ENCODE assay signal across 28 cellular contexts in genomic region chr3:16308727-16309126, GRCh38. TPM values are rescaled to one million over a fixed set of nuclear protein-coding genes. Genes with fewer than 3 reads are reported as not detected.
DNase-seq lines count a peak whose midpoint lies in the region; ATAC-seq and FAIRE-seq lines count a peak whose summit lies in the region.
"Had no signal": no experiment of that assay in that cellular context is flagged by ENCODE, and none has a peak within 500 bp of the region (broad histone marks: within the 10 kb centered on the region; RNA-seq: fewer than 3 reads in every experiment).

No MANE protein-coding gene starts in this region.

- no peaks in the 10 kb centered on the region for H3K9me3 Mint-ChIP-seq in activated naive CD4-positive, alpha-beta T cell treated with anti-CD3 and anti-CD28 coated beads for 36 hours
- no peaks in the 10 kb centered on the region for H3K9me3 Mint-ChIP-seq in activated T-helper 1 cell treated with anti-CD3 and anti-CD28 coated beads, Interleukin-12 subunit alpha, Interleukin-12 subunit beta, Interleukin-2, Interleukin-4 antibody, amounts not matched to agents 30 ng/mL and 10 ng/mL and 1 ng/mL, durations not matched to agents 14 hours and 24 hours and 36 hours
- H3K9me3 Mint-ChIP-seq in naive thymus-derived CD4-positive, alpha-beta T cell: no peaks in the 10 kb centered on the region

- peaks cover 47% of the 10 kb centered on the region for H3K36me3 ChIP-seq in KOPT-K1 (ENCODE audit: insufficient read depth, low read length)
- H3K36me3 ChIP-seq in naive thymus-derived CD4-positive, alpha-beta T cell (ENCODE audit: control insufficient read depth in 2 of 3, insufficient read depth in 3 of 3, low read length in 3 of 3): peaks cover 0 to 42% (median 22%) of the 10 kb centered on the region in 3 experiments
- H3K36me3 ChIP-seq: BE2C, HAP-1, thyroid gland had no signal

- CTCF ChIA-PET in activated naive CD4-positive, alpha-beta T cell treated with anti-CD3 and anti-CD28 coated beads for 36 hours (lab: Charles Lee): interaction anchor here (1.2 to 8.9 kb wide), 4 partner anchors 10 to 20 kb away, joined by 3 to 109 read pairs (median 26); no protein-coding TSS in a partner anchor
- CTCF ChIA-PET in naive thymus-derived CD4-positive, alpha-beta T cell (lab: Charles Lee): interaction anchor here (2.1 to 3.2 kb wide), 3 partner anchors 11 to 18 kb away, joined by 7 to 18 read pairs (median 9); no protein-coding TSS in a partner anchor

- H3K27ac Mint-ChIP-seq in activated naive CD4-positive, alpha-beta T cell treated with anti-CD3 and anti-CD28 coated beads for 36 hours: peak overlapping the region; percentile 92
- peak overlapping the region; percentile 59 for H3K27ac Mint-ChIP-seq in activated T-helper 1 cell treated with anti-CD3 and anti-CD28 coated beads, Interleukin-12 subunit alpha, Interleukin-12 subunit beta, Interleukin-2, Interleukin-4 antibody, amounts not matched to agents 30 ng/mL and 10 ng/mL and 1 ng/mL, durations not matched to agents 14 hours and 24 hours and 36 hours
- H3K27ac Mint-ChIP-seq in naive thymus-derived CD4-positive, alpha-beta T cell: peak overlapping the region; percentile 25 to 97 (median 90)
- H3K27ac Mint-ChIP-seq: progenitor cell of endocrine pancreas had no signal

- no peak overlapping the region for H3K4me3 Mint-ChIP-seq in activated naive CD4-positive, alpha-beta T cell treated with anti-CD3 and anti-CD28 coated beads for 36 hours
- H3K4me3 Mint-ChIP-seq in activated T-helper 1 cell treated with anti-CD3 and anti-CD28 coated beads, Interleukin-12 subunit alpha, Interleukin-12 subunit beta, Interleukin-2, Interleukin-4 antibody, amounts not matched to agents 30 ng/mL and 10 ng/mL and 1 ng/mL, durations not matched to agents 14 hours and 24 hours and 36 hours: no peak overlapping the region
- H3K4me3 Mint-ChIP-seq in naive thymus-derived CD4-positive, alpha-beta T cell: peak overlapping the region in 8 of 10 donors; percentile 18 to 81 (median 76)

- no peak for FAIRE-seq in RCC 7860 (lab: Jason Lieb, UNC)
- FAIRE-seq: kidney had no signal

- ATAC-seq in naive thymus-derived CD4-positive, alpha-beta T cell: no peak
- ATAC-seq: heart right ventricle, right lobe of liver, Right ventricle myocardium inferior had no signal

- peaks cover 90% of the 10 kb centered on the region for H3K4me1 Mint-ChIP-seq in activated naive CD4-positive, alpha-beta T cell treated with anti-CD3 and anti-CD28 coated beads for 36 hours (ENCODE audit: low read depth)
- H3K4me1 Mint-ChIP-seq in activated T-helper 1 cell treated with anti-CD3 and anti-CD28 coated beads, Interleukin-12 subunit alpha, Interleukin-12 subunit beta, Interleukin-2, Interleukin-4 antibody, amounts not matched to agents 30 ng/mL and 10 ng/mL and 1 ng/mL, durations not matched to agents 14 hours and 24 hours and 36 hours (ENCODE audit: low read depth): peaks cover 84% of the 10 kb centered on the region
- H3K4me1 Mint-ChIP-seq in naive thymus-derived CD4-positive, alpha-beta T cell: peaks cover 75 to 95% (median 92%) of the 10 kb centered on the region in 7 donors

- no peaks in the 10 kb centered on the region for H3K27me3 ChIP-seq in naive thymus-derived CD4-positive, alpha-beta T cell (ENCODE audit: control insufficient read depth in 2 of 2, insufficient read depth in 2 of 2, low read length in 2 of 2)
- H3K27me3 ChIP-seq: BE2C, heart right ventricle, neutrophil, right lobe of liver, spleen, thyroid gland, vagina had no signal

- peak overlapping the region; percentile 71 for H3K27ac ChIP-seq in KOPT-K1 (ENCODE audit: low read depth, low read length, poor library complexity, severe bottlenecking)
- peak overlapping the region; percentile 48 for H3K27ac ChIP-seq in naive thymus-derived CD4-positive, alpha-beta T cell (ENCODE audit: low read depth, low read length)
- H3K27ac ChIP-seq: heart right ventricle, neutrophil, right lobe of liver, thyroid gland, vagina had no signal

- H3K4me3 ChIP-seq in naive thymus-derived CD4-positive, alpha-beta T cell (ENCODE audit: low read length): no peak overlapping the region
- H3K4me3 ChIP-seq: HAP-1, heart right ventricle, K562, PC-9, right lobe of liver, spleen, thyroid gland, vagina had no signal

- no peak for DNase-seq in activated naive CD4-positive, alpha-beta T cell treated with anti-CD3 and anti-CD28 coated beads for 36 hours
- DNase-seq in activated naive CD4-positive, alpha-beta T cell treated with Interleukin-2 at 50 U/mL for 16 hours: no peak
- no peak for DNase-seq in activated T-helper 1 cell treated with anti-CD3 and anti-CD28 coated beads, Interleukin-12 subunit alpha, Interleukin-12 subunit beta, Interleukin-2, Interleukin-4 antibody, amounts not matched to agents 30 ng/mL and 10 ng/mL and 1 ng/mL, durations not matched to agents 14 hours and 24 hours and 36 hours (ENCODE audit: low spot score)
- DNase-seq in naive thymus-derived CD4-positive, alpha-beta T cell: no peak
- DNase-seq in DMS 273 treated with DMSO at 0.1 percent for 48 hours (lab: John Stamatoyannopoulos, UW): no peak
- no peak for DNase-seq in SKM-1 treated with dmso at 0.1 percent for 144 hours (lab: John Stamatoyannopoulos, UW; ENCODE audit: unreplicated experiment)
- DNase-seq in RCC 7860 (ENCODE audit: low spot score): no peak
- DNase-seq: activated effector memory CD4-positive, alpha-beta T cell treated with Interleukin-2 at 50 U/mL for 16 hours; amygdala; BE2C; DMS79; foreskin melanocyte; heart right ventricle; kidney; NCI-H1930; NCI-H524 treated with DMSO at 0.1 percent for 48 hours; NK-92 treated with Interleukin-12 subunit alpha and Interleukin-12 subunit beta, amount 100 ng/mL, for 24 hours; PC-9; right lobe of liver; spleen; thyroid gland had no signal

- intact Hi-C loops in activated naive CD4-positive, alpha-beta T cell treated with anti-CD3 and anti-CD28 coated beads for 36 hours (cut with micrococcal nuclease): loop anchor here (1.0 to 5.0 kb wide), 10 partner anchors 7 to 714 kb away; no protein-coding TSS in a partner anchor
- intact Hi-C loops in activated T-helper 1 cell treated with anti-CD3 and anti-CD28 coated beads, Interleukin-12 subunit alpha, Interleukin-12 subunit beta, Interleukin-2, Interleukin-4 antibody, amounts not matched to agents 30 ng/mL and 10 ng/mL and 1 ng/mL, durations not matched to agents 14 hours and 24 hours and 36 hours (cut with micrococcal nuclease): loop anchor here (1.0 to 10.0 kb wide), 7 partner anchors 7 to 716 kb away; partner anchors contain the start of genes DPH3 and OXNAD1
- intact Hi-C loops in naive thymus-derived CD4-positive, alpha-beta T cell (cut with micrococcal nuclease): loop anchor here (1.0 to 10.0 kb wide), 4 partner anchors 7 to 536 kb away; no protein-coding TSS in a partner anchor

- no peaks in the 10 kb centered on the region for H3K27me3 Mint-ChIP-seq in activated naive CD4-positive, alpha-beta T cell treated with anti-CD3 and anti-CD28 coated beads for 36 hours (ENCODE audit: low read depth)
- H3K27me3 Mint-ChIP-seq in activated T-helper 1 cell treated with anti-CD3 and anti-CD28 coated beads, Interleukin-12 subunit alpha, Interleukin-12 subunit beta, Interleukin-2, Interleukin-4 antibody, amounts not matched to agents 30 ng/mL and 10 ng/mL and 1 ng/mL, durations not matched to agents 14 hours and 24 hours and 36 hours (ENCODE audit: insufficient read depth): no peaks in the 10 kb centered on the region
- H3K27me3 Mint-ChIP-seq in naive thymus-derived CD4-positive, alpha-beta T cell: no peaks in the 10 kb centered on the region
- H3K27me3 Mint-ChIP-seq: progenitor cell of endocrine pancreas had no signal

- H3K9me3 ChIP-seq in KOPT-K1 (ENCODE audit: insufficient read depth, low read length, poor library complexity, severe bottlenecking): no peaks in the 10 kb centered on the region
- no peaks in the 10 kb centered on the region for H3K9me3 ChIP-seq in naive thymus-derived CD4-positive, alpha-beta T cell (ENCODE audit: control insufficient read depth in 2 of 3, low read length in 3 of 3)
- H3K9me3 ChIP-seq: BE2C, HAP-1, heart right ventricle, neutrophil, right lobe of liver, spleen, thyroid gland, vagina had no signal

- peaks cover 91 to 93% of the 10 kb centered on the region in 2 donors for H3K4me1 ChIP-seq in naive thymus-derived CD4-positive, alpha-beta T cell (ENCODE audit: control insufficient read depth in 2 of 2, insufficient read depth in 2 of 2, low read length in 2 of 2)
- H3K4me1 ChIP-seq: BE2C, HAP-1 had no signal

- peaks cover 58% of the 10 kb centered on the region for H3K36me3 Mint-ChIP-seq in activated naive CD4-positive, alpha-beta T cell treated with anti-CD3 and anti-CD28 coated beads for 36 hours (ENCODE audit: low read depth)
- peaks cover 59% of the 10 kb centered on the region for H3K36me3 Mint-ChIP-seq in activated T-helper 1 cell treated with anti-CD3 and anti-CD28 coated beads, Interleukin-12 subunit alpha, Interleukin-12 subunit beta, Interleukin-2, Interleukin-4 antibody, amounts not matched to agents 30 ng/mL and 10 ng/mL and 1 ng/mL, durations not matched to agents 14 hours and 24 hours and 36 hours (ENCODE audit: low read depth)
- H3K36me3 Mint-ChIP-seq in naive thymus-derived CD4-positive, alpha-beta T cell: peaks cover 22 to 76% (median 64%) of the 10 kb centered on the region in 5 donors

- POLR2A ChIA-PET in naive thymus-derived CD4-positive, alpha-beta T cell (lab: Charles Lee): interaction anchor here (1.2 to 10.6 kb wide), 4 partner anchors 8 to 27 kb away, joined by 5 to 319 read pairs (median 118); no protein-coding TSS in a partner anchor

RNA-seq across cellular contexts. Expression of gene OXNAD1, which starts 43.7 kb away (rescaled TPM):
- 10 to 100 TPM; 32.4 to 34.2 TPM for total RNA-seq in activated naive CD4-positive, alpha-beta T cell treated with anti-CD3 and anti-CD28 coated beads for 36 hours
- 29.5 and 31.1 TPM in 2 replicates for total RNA-seq in activated T-helper 1 cell treated with anti-CD3 and anti-CD28 coated beads, Interleukin-12 subunit alpha, Interleukin-12 subunit beta, Interleukin-2, Interleukin-4 antibody, amounts not matched to agents 30 ng/mL and 10 ng/mL and 1 ng/mL, durations not matched to agents 14 hours and 24 hours and 36 hours
- 100 to 1,000 TPM in 4 of 5 experiments, 10 to 100 TPM in 1; 80.3 to 171 (median 152) TPM for total RNA-seq in naive thymus-derived CD4-positive, alpha-beta T cell
- 100 to 1,000 TPM; 132 to 134 TPM for polyA plus RNA-seq in naive thymus-derived CD4-positive, alpha-beta T cell

RNA-seq across cellular contexts. Expression of gene DPH3, which starts 44.0 kb away (rescaled TPM):
- total RNA-seq in activated naive CD4-positive, alpha-beta T cell treated with anti-CD3 and anti-CD28 coated beads for 36 hours: 10 to 100 TPM; 16.1 to 17.0 TPM
- 28.1 and 36.6 TPM in 2 replicates for total RNA-seq in activated T-helper 1 cell treated with anti-CD3 and anti-CD28 coated beads, Interleukin-12 subunit alpha, Interleukin-12 subunit beta, Interleukin-2, Interleukin-4 antibody, amounts not matched to agents 30 ng/mL and 10 ng/mL and 1 ng/mL, durations not matched to agents 14 hours and 24 hours and 36 hours
- total RNA-seq in naive thymus-derived CD4-positive, alpha-beta T cell: 10 to 100 TPM; 12.4 to 23.6 (median 15.7) TPM
- 10 to 100 TPM; 11.6 to 17.5 TPM for polyA plus RNA-seq in naive thymus-derived CD4-positive, alpha-beta T cell

Comparison
In these comparisons a context has a peak if more than half of its experiments do, and no peak if none do; other contexts are left out.
1. H3K4me3 Mint-ChIP-seq: peak in naive thymus-derived CD4-positive, alpha-beta T cell (8 of 10); none in activated naive CD4-positive, alpha-beta T cell treated with anti-CD3 and anti-CD28 coated beads for 36 hours (single experiment) and activated T-helper 1 cell treated with anti-CD3 and anti-CD28 coated beads, Interleukin-12 subunit alpha, Interleukin-12 subunit beta, Interleukin-2, Interleukin-4 antibody, amounts not matched to agents 30 ng/mL and 10 ng/mL and 1 ng/mL, durations not matched to agents 14 hours and 24 hours and 36 hours (single experiment).
2. Peak in every context shown above with its lines, with median percentiles within 50 percentile points of each other: H3K27ac Mint-ChIP-seq.